8 cellular contexts compared by ENCODE assay signal in genomic region chr13:110705356-110705825, GRCh38. TPM values are rescaled to one million over a fixed set of nuclear protein-coding genes. Genes with fewer than 3 reads are reported as not detected.
DNase-seq lines count a peak whose midpoint lies in the region; ATAC-seq and TF ChIP-seq lines count a peak whose summit lies in the region.

No MANE protein-coding gene starts in this region.

- peaks cover 39% of the 10 kb centered on the region for H3K79me2 ChIP-seq in ACC112 (ENCODE audit: control insufficient read depth, insufficient read depth, low read length, unreplicated experiment)

- DNase-seq in breast epithelium (ENCODE audit: low spot score in 2 of 2), result no peak
- DNase-seq in mucosa of descending colon, result no peak
- no peak for DNase-seq in GM03348 (ENCODE audit: low spot score)
- DNase-seq in T-helper 9 cell, result no peak

- intact Hi-C loops in breast epithelium (cut with DNase I; ENCODE audit: low total_unique reads) (no loop called here), mucosa of descending colon (cut with DNase I, micrococcal nuclease) (no loop called here)

- H3K27ac ChIP-seq in ACC112 (ENCODE audit: low read depth, low read length), result peak overlapping the region; percentile 90
- no peak overlapping the region for H3K27ac ChIP-seq in HUES6 (ENCODE audit: low read depth, low read length)
- peak overlapping the region; percentile 77 to 93 for H3K27ac ChIP-seq in breast epithelium

- H3K36me3 ChIP-seq in ACC112 (ENCODE audit: insufficient read depth, low read length) (peaks cover 16% of the 10 kb centered on the region; the same call in 1 of the 2 replicates), HUES6 (ENCODE audit: control insufficient read depth, insufficient read depth, low read length) (peaks cover 29% of the 10 kb centered on the region), breast epithelium (no peaks in the 10 kb centered on the region), mucosa of descending colon (ENCODE audit: low read depth) (no peaks in the 10 kb centered on the region)

- ATAC-seq in mucosa of descending colon (no peak), GM21390 (IDR thresholded peaks at IDR 0.05; ENCODE audit: unreplicated experiment) (no peak), GM18517 (IDR thresholded peaks at IDR 0.05; ENCODE audit: unreplicated experiment) (no peak)

- no peak for TF ChIP-seq CTCF in breast epithelium (IDR thresholded peaks at IDR 0.05)
- TF ChIP-seq CTCF in mucosa of descending colon (IDR thresholded peaks at IDR 0.05), result no peak

- peak overlapping the region; percentile 56 for H2AFZ ChIP-seq in ACC112 (ENCODE audit: low read length, unreplicated experiment)

- no peak for TF ChIP-seq POLR2A in breast epithelium (IDR thresholded peaks at IDR 0.05)

- H3K4me3 ChIP-seq in ACC112 (ENCODE audit: low read depth, low read length), result peak overlapping the region; percentile 90
- H3K4me3 ChIP-seq in HUES6 (ENCODE audit: low read depth, low read length), result peak overlapping the region; percentile 84
- peak overlapping the region; percentile 65 to 99 (median 83) for H3K4me3 ChIP-seq in breast epithelium
- peak overlapping the region; percentile 63 for H3K4me3 ChIP-seq in mucosa of descending colon

- no peaks in the 10 kb centered on the region for H3K9me3 ChIP-seq in HUES6 (ENCODE audit: control insufficient read depth, insufficient read depth, low read depth, low read length)
- H3K9me3 ChIP-seq in breast epithelium, result no peaks in the 10 kb centered on the region
- H3K9me3 ChIP-seq in mucosa of descending colon, result no peaks in the 10 kb centered on the region

- peak overlapping the region; percentile 90 for H3K9ac ChIP-seq in HUES6 (ENCODE audit: low read length)

- no peaks in the 10 kb centered on the region for H3K27me3 ChIP-seq in ACC112 (ENCODE audit: insufficient read depth, low read length)
- no peaks in the 10 kb centered on the region for H3K27me3 ChIP-seq in HUES6 (ENCODE audit: control insufficient read depth, insufficient read depth, low read length)
- H3K27me3 ChIP-seq in breast epithelium, result no peaks in the 10 kb centered on the region

- H3K4me1 ChIP-seq in ACC112 (ENCODE audit: control insufficient read depth, insufficient read depth, low read length, unreplicated experiment) (peaks cover 30% of the 10 kb centered on the region), HUES6 (ENCODE audit: control insufficient read depth, insufficient read depth, low read length) (peaks cover 11% of the 10 kb centered on the region), breast epithelium (peaks cover 0 to 10% of the 10 kb centered on the region in 2 donors), mucosa of descending colon (ENCODE audit: low read depth) (peaks cover 7% of the 10 kb centered on the region)

RNA-seq across cellular contexts. Expression of gene CARS2, which starts 0.5 kb away (rescaled TPM):
- total RNA-seq in breast epithelium (10 to 100 TPM; 59.8 to 79.8 (median 61.6) TPM), mucosa of descending colon (10 to 100 TPM; 39.8 to 71.4 (median 56.4) TPM)

RNA-seq across cellular contexts. Expression of gene ING1, which starts 8.1 kb away (rescaled TPM):
- total RNA-seq in breast epithelium (10 to 100 TPM; 21.0 to 26.1 (median 26.1) TPM), mucosa of descending colon (10 to 100 TPM; 11.8 to 18.0 (median 13.8) TPM)
